9 cellular contexts compared by ENCODE assay signal in genomic region chr7:130900471-130901076, GRCh38.
DNase-seq lines count a peak whose midpoint lies in the region; ATAC-seq and TF ChIP-seq lines count a peak whose summit lies in the region.
"Had no signal": no experiment of that assay in that cellular context is flagged by ENCODE, and none has a peak within 500 bp of the region (broad histone marks: within the 10 kb centered on the region; RNA-seq: fewer than 3 reads in every experiment).

No MANE protein-coding gene starts in this region.

- no peaks in the 10 kb centered on the region for H3K79me1 ChIP-seq in neuronal stem cell (ENCODE audit: low read depth, low read length)

- no peak overlapping the region for H2BK12ac ChIP-seq in neuronal stem cell (ENCODE audit: low read length)

- no peak overlapping the region for H3K9ac ChIP-seq in OCI-LY3 (ENCODE audit: low read length)
- no peak overlapping the region for H3K9ac ChIP-seq in neuronal stem cell (ENCODE audit: low read depth, low read length, poor library complexity)

- no CpG with 5 or more reads among the region's 5 CpGs for WGBS in neuronal stem cell (ENCODE audit: extremely low coverage in 2 of 2, insufficient read length in 2 of 2, insufficient replicate concordance in 1 of 2), 2 donors

- no peak for ATAC-seq in GM21619 (IDR thresholded peaks at IDR 0.05; ENCODE audit: unreplicated experiment)
- no peak for ATAC-seq in HG03108 (IDR thresholded peaks at IDR 0.05; ENCODE audit: unreplicated experiment)

- H3K23ac ChIP-seq in neuronal stem cell (ENCODE audit: low read depth, low read length, poor library complexity), result no peak overlapping the region

- no peak overlapping the region for H2AFZ ChIP-seq in OCI-LY3 (ENCODE audit: low read depth, low read length)
- H2AFZ ChIP-seq in neuronal stem cell (ENCODE audit: low read length), result no peak overlapping the region

- no peak for TF ChIP-seq CTCF in CD14-positive monocyte (IDR thresholded peaks at IDR 0.05)
- no peak for TF ChIP-seq CTCF in OCI-LY3 (IDR thresholded peaks at IDR 0.05; ENCODE audit: low read depth, low read length)

- H3K27me3 Mint-ChIP-seq in CD14-positive monocyte (ENCODE audit: low read depth in 3 of 3), result no peaks in the 10 kb centered on the region

- no peak overlapping the region for H3K4me3 Mint-ChIP-seq in CD14-positive monocyte

- H3K36me3 ChIP-seq in OCI-LY3 (replicated peaks; ENCODE audit: low read depth, low read length), result peaks cover 86% of the 10 kb centered on the region
- no peaks in the 10 kb centered on the region for H3K36me3 ChIP-seq in neuronal stem cell (replicated peaks in 1 of 2; ENCODE audit: control insufficient read depth in 2 of 2, insufficient read depth in 2 of 2, low read length in 2 of 2)
- H3K36me3 ChIP-seq: ovary had no signal

- H4K8ac ChIP-seq in neuronal stem cell (ENCODE audit: low read depth, low read length), result no peak overlapping the region

- H3K27ac ChIP-seq in OCI-LY3 (ENCODE audit: low read length) (peak overlapping the region; percentile 67), cingulate gyrus (ENCODE audit: low read depth, low read length) (peak overlapping the region; percentile 20), neuronal stem cell (replicated peaks; ENCODE audit: low read length) (no peak overlapping the region)

- no peak overlapping the region for H4K91ac ChIP-seq in neuronal stem cell (ENCODE audit: low read depth, low read length, poor library complexity)

- no peaks in the 10 kb centered on the region for H3K9me3 Mint-ChIP-seq in CD14-positive monocyte

- no peak overlapping the region for H2BK5ac ChIP-seq in neuronal stem cell (ENCODE audit: low read length)

- H3K4me1 ChIP-seq in OCI-LY3 (ENCODE audit: low read length) (peaks cover 67% of the 10 kb centered on the region), neuronal stem cell (ENCODE audit: control insufficient read depth in 2 of 2, insufficient read depth in 1 of 2, low read depth in 1 of 2, low read length in 2 of 2) (peaks cover 0 to 22% of the 10 kb centered on the region in 2 donors)

- H3K18ac ChIP-seq in neuronal stem cell (ENCODE audit: low read length), result peak overlapping the region; percentile 67

- H3K36me3 Mint-ChIP-seq in CD14-positive monocyte, result peaks cover 61 to 75% of the 10 kb centered on the region in 2 donors

- H3K4me2 ChIP-seq in OCI-LY3 (ENCODE audit: low read length) (peak overlapping the region; percentile 39), neuronal stem cell (ENCODE audit: insufficient read depth, low read length, poor library complexity, severe bottlenecking) (no peak overlapping the region)

- no peak overlapping the region for H3K14ac ChIP-seq in neuronal stem cell (ENCODE audit: low read length)

- no peak overlapping the region for H2AK5ac ChIP-seq in neuronal stem cell (ENCODE audit: low read depth, low read length)

- H3K4me3 ChIP-seq in OCI-LY3 (ENCODE audit: low read length), result no peak overlapping the region
- no peak overlapping the region for H3K4me3 ChIP-seq in neuronal stem cell (ENCODE audit: low read length in 2 of 2)
- H3K4me3 ChIP-seq: ovary had no signal

- H3K9me3 ChIP-seq in OCI-LY3 (ENCODE audit: insufficient read depth, low read length) (no peaks in the 10 kb centered on the region), neuronal stem cell (replicated peaks in 1 of 2; ENCODE audit: control insufficient read depth in 2 of 2, insufficient read depth in 1 of 2, low read depth in 1 of 2, low read length in 2 of 2) (peaks cover 2 to 19% of the 10 kb centered on the region in 2 donors)
- H3K9me3 ChIP-seq: ovary had no signal

- H3K4me1 Mint-ChIP-seq in CD14-positive monocyte, result peaks cover 62% of the 10 kb centered on the region

- H4K20me1 ChIP-seq in OCI-LY3 (ENCODE audit: insufficient read depth, low read length), result peaks cover 100% of the 10 kb centered on the region

- peak overlapping the region in 5 of 7 donors; percentile 5 to 76 (median 66) for H3K27ac Mint-ChIP-seq in CD14-positive monocyte

- peaks cover 100% of the 10 kb centered on the region for H3K79me2 ChIP-seq in OCI-LY3 (ENCODE audit: low read length)

- DNase-seq in CD14-positive monocyte (ENCODE audit: low spot score) (no peak), neuronal stem cell (ENCODE audit: low spot score) (no peak), amygdala (lab: John Stamatoyannopoulos, UW) (no peak), HuH-7 (ENCODE audit: low spot score) (no peak)

- H2BK120ac ChIP-seq in neuronal stem cell (ENCODE audit: low read depth, low read length), result no peak overlapping the region

- intact Hi-C loops in CD14-positive monocyte (cut with micrococcal nuclease), result loop anchor here in 1 of 2 donors (5.0 kb wide), 2 partner anchors 42 to 62 kb away; no protein-coding TSS in a partner anchor

- H3K27me3 ChIP-seq in OCI-LY3 (ENCODE audit: low read depth, low read length) (no peaks in the 10 kb centered on the region), neuronal stem cell (ENCODE audit: control insufficient read depth in 3 of 3, insufficient read depth in 3 of 3, low read depth in 1 of 3, low read length in 3 of 3) (no peaks in the 10 kb centered on the region)
- H3K27me3 ChIP-seq: ovary had no signal

- no peak overlapping the region for H2BK15ac ChIP-seq in neuronal stem cell (ENCODE audit: low read length)

- no peak overlapping the region for H3K4ac ChIP-seq in neuronal stem cell (ENCODE audit: low read length)
